In genomic region chr10:119608316-119609155, GRCh38 we compare ENCODE assay signal across 9 cellular contexts. TPM values are rescaled to one million over a fixed set of nuclear protein-coding genes. Genes with fewer than 3 reads are reported as not detected.
DNase-seq lines count a peak whose midpoint lies in the region; ATAC-seq, FAIRE-seq and TF ChIP-seq lines count a peak whose summit lies in the region.
"Had no signal": no experiment of that assay in that cellular context is flagged by ENCODE, and none has a peak within 500 bp of the region (broad histone marks: within the 10 kb centered on the region; RNA-seq: fewer than 3 reads in every experiment).

No MANE protein-coding gene starts in this region.

- H3K27me3 ChIP-seq in OCI-LY3 (ENCODE audit: low read depth, low read length) (no peaks in the 10 kb centered on the region), astrocyte (ENCODE audit: insufficient read depth, low read length) (no peaks in the 10 kb centered on the region)

- H3K27me3 Mint-ChIP-seq in astrocyte (ENCODE audit: low read depth, unreplicated experiment) = peaks cover 7% of the 10 kb centered on the region
- H3K27me3 Mint-ChIP-seq: stimulated activated naive CD8-positive, alpha-beta T cell treated with anti-CD3 and anti-CD28 coated beads, Interleukin-15, Interleukin-2, amounts not matched to agents 100 ng/mL and 50 ng/mL, for 24 hours had no signal

- H3K36me3 ChIP-seq in OCI-LY3 (replicated peaks; ENCODE audit: low read depth, low read length) (no peaks in the 10 kb centered on the region), astrocyte (ENCODE audit: insufficient read depth, low read length) (no peaks in the 10 kb centered on the region)

- H3K27ac ChIP-seq in OCI-LY3 (ENCODE audit: low read length) (no peak overlapping the region), astrocyte (ENCODE audit: low read depth, low read length) (no peak overlapping the region)

- no peaks in the 10 kb centered on the region for H3K79me2 ChIP-seq in OCI-LY3 (ENCODE audit: low read length)
- H3K79me2 ChIP-seq in astrocyte (ENCODE audit: insufficient read depth, low read length) = no peaks in the 10 kb centered on the region

- H4K20me1 ChIP-seq in OCI-LY3 (ENCODE audit: insufficient read depth, low read length) = no peaks in the 10 kb centered on the region
- H4K20me1 ChIP-seq in astrocyte (ENCODE audit: insufficient read depth, low read length) = no peaks in the 10 kb centered on the region

- H3K9ac ChIP-seq in OCI-LY3 (ENCODE audit: low read length) (no peak overlapping the region), astrocyte (ENCODE audit: low read length) (no peak overlapping the region)

- no peak for ATAC-seq in GM21515 (IDR thresholded peaks at IDR 0.05; ENCODE audit: unreplicated experiment)

- H3K27ac Mint-ChIP-seq in astrocyte (ENCODE audit: unreplicated experiment) = peak overlapping the region; percentile 41
- H3K27ac Mint-ChIP-seq: stimulated activated naive CD8-positive, alpha-beta T cell treated with anti-CD3 and anti-CD28 coated beads, Interleukin-15, Interleukin-2, amounts not matched to agents 100 ng/mL and 50 ng/mL, for 24 hours had no signal

- TF ChIP-seq CTCF in OCI-LY3 (IDR thresholded peaks at IDR 0.05; ENCODE audit: low read depth, low read length) (peak; percentile 50), astrocyte (IDR thresholded peaks at IDR 0.05; ENCODE audit: insufficient read depth, low read depth, low read length) (peak; percentile 65)

- H3K36me3 Mint-ChIP-seq in astrocyte (ENCODE audit: low read depth, unreplicated experiment) = no peaks in the 10 kb centered on the region

- DNase-seq in activated CD4-positive, alpha-beta T cell treated with anti-CD3 and anti-CD28 coated beads for 4 hours = peak; percentile 31 to 36
- no peak for DNase-seq in activated CD4-positive, alpha-beta T cell treated with anti-CD3 and anti-CD28 coated beads for 1 hour
- peak; percentile 8 for DNase-seq in astrocyte (ENCODE audit: low read depth)
- DNase-seq in iPS-NIHi7 (ENCODE audit: extremely low spot score) = peak; percentile 59
- DNase-seq in stimulated activated CD4-positive, alpha-beta T cell treated with anti-CD3 and anti-CD28 coated beads, Interleukin-12 subunit alpha, Interleukin-12 subunit beta, amount 100 ng/mL, for 4 hours = peak; percentile 25
- no peak for DNase-seq in GF-D8 (lab: John Stamatoyannopoulos, UW)

- H3K4me2 ChIP-seq in OCI-LY3 (ENCODE audit: low read length) = peak overlapping the region; percentile 30
- H3K4me2 ChIP-seq in astrocyte (ENCODE audit: low read length) = peak overlapping the region; percentile 54

- no peaks in the 10 kb centered on the region for H3K4me1 Mint-ChIP-seq in astrocyte (ENCODE audit: low read depth, unreplicated experiment)

- H3K9me3 Mint-ChIP-seq in astrocyte (ENCODE audit: unreplicated experiment) = no peaks in the 10 kb centered on the region
- H3K9me3 Mint-ChIP-seq: stimulated activated naive CD8-positive, alpha-beta T cell treated with anti-CD3 and anti-CD28 coated beads, Interleukin-15, Interleukin-2, amounts not matched to agents 100 ng/mL and 50 ng/mL, for 24 hours had no signal

- FAIRE-seq in astrocyte (lab: Jason Lieb, UNC) = no peak

- H3K4me3 Mint-ChIP-seq in astrocyte (ENCODE audit: unreplicated experiment) = no peak overlapping the region
- H3K4me3 Mint-ChIP-seq: stimulated activated naive CD8-positive, alpha-beta T cell treated with anti-CD3 and anti-CD28 coated beads, Interleukin-15, Interleukin-2, amounts not matched to agents 100 ng/mL and 50 ng/mL, for 24 hours had no signal

- H3K4me1 ChIP-seq in OCI-LY3 (ENCODE audit: low read length) (no peaks in the 10 kb centered on the region), astrocyte (ENCODE audit: insufficient read depth, low read length) (no peaks in the 10 kb centered on the region)

- H2AFZ ChIP-seq in OCI-LY3 (ENCODE audit: low read depth, low read length) (peak overlapping the region; percentile 51; the same call in 1 of the 2 replicates), astrocyte (ENCODE audit: low read depth, low read length) (peak overlapping the region; percentile 47)

- peak overlapping the region; percentile 14; the same call in 1 of the 2 replicates for H3K4me3 ChIP-seq in OCI-LY3 (ENCODE audit: low read length)
- no peak overlapping the region for H3K4me3 ChIP-seq in astrocyte (ENCODE audit: insufficient read depth, low read depth, low read length)

- no peaks in the 10 kb centered on the region for H3K9me3 ChIP-seq in OCI-LY3 (ENCODE audit: insufficient read depth, low read length)
- no peaks in the 10 kb centered on the region for H3K9me3 ChIP-seq in astrocyte (ENCODE audit: insufficient read depth, low read depth, low read length)

RNA-seq across cellular contexts. Expression of gene TIAL1, which starts 11.8 kb away (rescaled TPM):
- total RNA-seq in astrocyte = 155 and 161 TPM in 2 replicates

RNA-seq across cellular contexts. Expression of gene BAG3, which starts 42.6 kb away (rescaled TPM):
- total RNA-seq in astrocyte = 68.4 and 71.6 TPM in 2 replicates

Comparison
In these comparisons a context has a peak if more than half of its experiments do, and no peak if none do; other contexts are left out.
1. DNase-seq: peak in activated CD4-positive, alpha-beta T cell treated with anti-CD3 and anti-CD28 coated beads for 4 hours (2 of 2), astrocyte (single experiment), iPS-NIHi7 (single experiment) and stimulated activated CD4-positive, alpha-beta T cell treated with anti-CD3 and anti-CD28 coated beads, Interleukin-12 subunit alpha, Interleukin-12 subunit beta, amount 100 ng/mL, for 4 hours (single experiment); none in activated CD4-positive, alpha-beta T cell treated with anti-CD3 and anti-CD28 coated beads for 1 hour (single experiment) and GF-D8 (single experiment).